In genomic region chr9:95055851-95056551, GRCh38 we compare ENCODE assay signal across 10 cellular contexts.
DNase-seq lines count a peak whose midpoint lies in the region; ATAC-seq, FAIRE-seq and TF ChIP-seq lines count a peak whose summit lies in the region.
"Had no signal": no experiment of that assay in that cellular context is flagged by ENCODE, and none has a peak within 500 bp of the region (broad histone marks: within the 10 kb centered on the region; RNA-seq: fewer than 3 reads in every experiment).

No MANE protein-coding gene starts in this region.

- FAIRE-seq in A549 (lab: Jason Lieb, UNC) = no peak

- H3K27ac ChIP-seq in A549 (peak overlapping the region; percentile 43 to 79; a peak in 4 of 6 replicates), esophagus muscularis mucosa (replicated peaks in 1 of 4) (peak overlapping the region; percentile 86 to 95 (median 87))

- H3K4me3 ChIP-seq in A549 (peak overlapping the region; percentile 22; the same call in 2 of the 3 replicates), esophagus muscularis mucosa (peak overlapping the region; percentile 36 to 49 (median 44)), mucosa of stomach (ENCODE audit: low read length) (no peak overlapping the region)

- TF ChIP-seq RAD21 in A549 (conservative IDR thresholded peaks at IDR 0.05 in 1 of 2, IDR thresholded peaks at IDR 0.05 in 1 of 2) = no peak

- no peak for TF ChIP-seq EP300 in A549 (IDR thresholded peaks at IDR 0.05)
- no peak for TF ChIP-seq EP300 in esophagus muscularis mucosa (IDR thresholded peaks at IDR 0.05)

- no peaks in the 10 kb centered on the region for H3K9me3 ChIP-seq in A549
- H3K9me3 ChIP-seq in esophagus muscularis mucosa = no peaks in the 10 kb centered on the region
- no peaks in the 10 kb centered on the region for H3K9me3 ChIP-seq in mucosa of stomach (ENCODE audit: control insufficient read depth, low read length)

- TF ChIP-seq CTCF in A549 (IDR thresholded peaks at IDR 0.05) (no peak), esophagus muscularis mucosa (IDR thresholded peaks at IDR 0.05) (no peak)

- H3K4me1 ChIP-seq in A549 = peaks cover 97% of the 10 kb centered on the region
- H3K4me1 ChIP-seq in esophagus muscularis mucosa = peaks cover 92 to 100% (median 98%) of the 10 kb centered on the region in 4 donors
- H3K4me1 ChIP-seq in mucosa of stomach (ENCODE audit: control insufficient read depth, insufficient read depth, low read length) = peaks cover 18% of the 10 kb centered on the region

- CTCF ChIA-PET in A549 (lab: Yijun Ruan, JAX) = interaction anchor here (0.6 to 2.2 kb wide), 3 partner anchors 36 to 433 kb away, joined by 3 to 6 read pairs (median 4); no protein-coding TSS in a partner anchor

- no peak for TF ChIP-seq POLR2A in A549 (IDR thresholded peaks at IDR 0.05; ENCODE audit: low read length)
- no peak for TF ChIP-seq POLR2A in esophagus muscularis mucosa (IDR thresholded peaks at IDR 0.05; ENCODE audit: low read depth)

- H3K4me2 ChIP-seq in A549 = peak overlapping the region; percentile 93

- H3K9ac ChIP-seq in mucosa of stomach (ENCODE audit: low read length) = peak overlapping the region; percentile 24

- WGBS in A549 (ENCODE audit: missing lambda C conversion rate) = 41% methylated on average over 15 of the region's 15 CpGs
- 25% methylated on average over 12 of the region's 15 CpGs for WGBS in esophagus muscularis mucosa

- intact Hi-C loops in esophagus muscularis mucosa (cut with DNase I) = loop anchor here (5.0 kb wide), 1 partner anchor 49 kb away; no protein-coding TSS in a partner anchor

- H3K27me3 ChIP-seq in esophagus muscularis mucosa (no peaks in the 10 kb centered on the region), mucosa of stomach (ENCODE audit: control insufficient read depth, insufficient read depth, low read length) (no peaks in the 10 kb centered on the region)

- H3K36me3 ChIP-seq in esophagus muscularis mucosa = peaks cover 0 to 9% (median 0%) of the 10 kb centered on the region in 4 donors
- H3K36me3 ChIP-seq in mucosa of stomach (ENCODE audit: control insufficient read depth, insufficient read depth, low read length) = no peaks in the 10 kb centered on the region

- POLR2A ChIA-PET in A549 (lab: Yijun Ruan, JAX) = no interaction called here

- peak in 1 of 2 experiments; percentile 6; a peak in 3 of 6 replicates for ATAC-seq in A549
- no peak for ATAC-seq in GM21447 (IDR thresholded peaks at IDR 0.05; ENCODE audit: unreplicated experiment)
- ATAC-seq in HG03097 (IDR thresholded peaks at IDR 0.05; ENCODE audit: low FRiP score, unreplicated experiment) = no peak
- ATAC-seq: PC-3 had no signal

- no peak for DNase-seq in A549 (ENCODE audit: low read depth in 1 of 2, low spot score in 1 of 2)
- peak; percentile 72 for DNase-seq in NCI-H2081 treated with DMSO at 0.1 percent for 48 hours (lab: John Stamatoyannopoulos, UW)
- no peak for DNase-seq in esophagus muscularis mucosa (ENCODE audit: extremely low spot score)
- no peak for DNase-seq in SKM-1 (lab: John Stamatoyannopoulos, UW; ENCODE audit: unreplicated experiment)
- DNase-seq in pons (ENCODE audit: low spot score) = no peak
- DNase-seq: CD4-positive, CD25-positive, alpha-beta regulatory T cell; PC-3 had no signal

TF ChIP-seq in A549, 52 proteins besides CTCF, POLR2A, EP300 and RAD21:
- no peak for TF ChIP-seq SMC3 (IDR thresholded peaks at IDR 0.05)
- no peak for TF ChIP-seq NPAS2 (CRISPR knock-in tag; IDR thresholded peaks at IDR 0.05; ENCODE audit: borderline replicate concordance)
- no peak for TF ChIP-seq HES2 (IDR thresholded peaks at IDR 0.05)
- peak in 1 of 2 experiments; percentile 5; a peak in 1 of 5 replicates for TF ChIP-seq JUN (IDR thresholded peaks at IDR 0.05)
- TF ChIP-seq, protein P1, sequence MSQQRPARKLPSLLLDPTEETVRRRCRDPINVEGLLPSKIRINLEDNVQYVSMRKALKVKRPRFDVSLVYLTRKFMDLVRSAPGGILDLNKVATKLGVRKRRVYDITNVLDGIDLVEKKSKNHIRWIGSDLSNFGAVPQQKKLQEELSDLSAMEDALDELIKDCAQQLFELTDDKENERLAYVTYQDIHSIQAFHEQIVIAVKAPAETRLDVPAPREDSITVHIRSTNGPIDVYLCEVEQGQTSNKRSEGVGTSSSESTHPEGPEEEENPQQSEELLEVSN (IDR thresholded peaks at IDR 0.05; ENCODE audit: borderline replicate concordance, low read depth) = no peak
- TF ChIP-seq CHD4 (IDR thresholded peaks at IDR 0.05; ENCODE audit: borderline replicate concordance) = no peak
- TF ChIP-seq GATA3 (IDR thresholded peaks at IDR 0.05; ENCODE audit: borderline replicate concordance) = no peak
- no peak for TF ChIP-seq EHF (CRISPR knock-in tag; IDR thresholded peaks at IDR 0.05)
- TF ChIP-seq RARB (CRISPR knock-in tag; IDR thresholded peaks at IDR 0.05) = no peak
- TF ChIP-seq MAFK (IDR thresholded peaks at IDR 0.05; ENCODE audit: partially characterized antibody) = peak; percentile 28
- TF ChIP-seq SREBF2 (IDR thresholded peaks at IDR 0.05) = no peak
